1 cellular context compared by ENCODE assay signal in genomic region chr6:3749991-3750323, GRCh38.
TF ChIP-seq lines count a peak whose summit lies in the region.

No MANE protein-coding gene starts in this region.

TF ChIP-seq in HepG2, 621 proteins besides CTCF, POLR2A, EP300 and RAD21 (continued from another document and continues in another):
- TF ChIP-seq BCL3 (CRISPR knock-in tag; IDR thresholded peaks at IDR 0.05) (no peak), MLX (CRISPR knock-in tag; IDR thresholded peaks at IDR 0.05) (no peak), KDM5A (IDR thresholded peaks at IDR 0.05; ENCODE audit: borderline replicate concordance, low read length) (no peak), CHD2 (IDR thresholded peaks at IDR 0.05; ENCODE audit: low read depth, low read length) (no peak), MBNL3 (CRISPR knock-in tag; conservative IDR thresholded peaks at IDR 0.05) (no peak), ARHGAP35 (CRISPR knock-in tag; IDR thresholded peaks at IDR 0.05; ENCODE audit: borderline replicate concordance) (no peak), ZNF766 (CRISPR knock-in tag; IDR thresholded peaks at IDR 0.05; ENCODE audit: borderline replicate concordance) (no peak), ZNF557 (CRISPR knock-in tag; IDR thresholded peaks at IDR 0.05) (no peak), PAX8 (CRISPR knock-in tag; IDR thresholded peaks at IDR 0.05; ENCODE audit: borderline replicate concordance) (no peak), THAP7 (CRISPR knock-in tag; IDR thresholded peaks at IDR 0.05) (0 out of 2 replicates have a peak, but pooled peaks have one; percentile 5), ZNF660 (CRISPR knock-in tag; IDR thresholded peaks at IDR 0.05; ENCODE audit: borderline replicate concordance, low read depth) (no peak), ATF7-NPFF (CRISPR knock-in tag; IDR thresholded peaks at IDR 0.05; ENCODE audit: low read depth) (no peak), MED1 (CRISPR knock-in tag; IDR thresholded peaks at IDR 0.05) (no peak), RELA (CRISPR knock-in tag; IDR thresholded peaks at IDR 0.05) (no peak), ZNF564 (CRISPR knock-in tag; IDR thresholded peaks at IDR 0.05) (no peak), HIC2 (CRISPR knock-in tag; IDR thresholded peaks at IDR 0.05; ENCODE audit: low read depth) (no peak), ZNF276 (CRISPR knock-in tag; IDR thresholded peaks at IDR 0.05; ENCODE audit: low read depth) (no peak), ZNF768 (CRISPR knock-in tag; IDR thresholded peaks at IDR 0.05) (no peak), ZNF18 (CRISPR knock-in tag; IDR thresholded peaks at IDR 0.05; ENCODE audit: insufficient replicate concordance) (no peak), DNMT1 (CRISPR knock-in tag; IDR thresholded peaks at IDR 0.05) (no peak), ZNF572 (CRISPR knock-in tag; IDR thresholded peaks at IDR 0.05) (no peak), SP5 (CRISPR knock-in tag; IDR thresholded peaks at IDR 0.05; ENCODE audit: borderline replicate concordance, low read depth) (no peak), ZNF704 (CRISPR knock-in tag; IDR thresholded peaks at IDR 0.05; ENCODE audit: borderline replicate concordance) (no peak), ZNF138 (CRISPR knock-in tag; IDR thresholded peaks at IDR 0.05; ENCODE audit: low read depth) (no peak), HMG20A (CRISPR knock-in tag; IDR thresholded peaks at IDR 0.05; ENCODE audit: borderline replicate concordance) (no peak), BCL6 (CRISPR knock-in tag; IDR thresholded peaks at IDR 0.05) (no peak), SUZ12 (IDR thresholded peaks at IDR 0.05; ENCODE audit: low read depth, low read length) (no peak), ZNF354B (CRISPR knock-in tag; IDR thresholded peaks at IDR 0.05) (no peak), ZNF513 (CRISPR knock-in tag; conservative IDR thresholded peaks at IDR 0.05) (no peak), KIAA2018 (CRISPR knock-in tag; IDR thresholded peaks at IDR 0.05; ENCODE audit: borderline replicate concordance) (no peak), SNAPC5 (CRISPR knock-in tag; IDR thresholded peaks at IDR 0.05; ENCODE audit: borderline replicate concordance) (no peak), KLF15 (CRISPR knock-in tag; IDR thresholded peaks at IDR 0.05; ENCODE audit: borderline replicate concordance) (no peak), GATAD1 (CRISPR knock-in tag; IDR thresholded peaks at IDR 0.05) (no peak), DMAP1 (CRISPR knock-in tag; IDR thresholded peaks at IDR 0.05) (0 out of 2 replicates have a peak, but pooled peaks have one; percentile 9), REPIN1 (CRISPR knock-in tag; IDR thresholded peaks at IDR 0.05; ENCODE audit: borderline replicate concordance, low read depth) (no peak), ZNF761 (CRISPR knock-in tag; conservative IDR thresholded peaks at IDR 0.05) (no peak), TBL1XR1 (IDR thresholded peaks at IDR 0.05; ENCODE audit: borderline replicate concordance, low read length, partially characterized antibody) (no peak), MTA1 (CRISPR knock-in tag; IDR thresholded peaks at IDR 0.05; ENCODE audit: borderline replicate concordance) (no peak), ZNF207 (IDR thresholded peaks at IDR 0.05; ENCODE audit: borderline replicate concordance) (no peak), PBX3 (CRISPR knock-in tag; IDR thresholded peaks at IDR 0.05; ENCODE audit: borderline replicate concordance) (no peak), ZNF782 (CRISPR knock-in tag; IDR thresholded peaks at IDR 0.05; ENCODE audit: borderline replicate concordance) (no peak), ZNF496 (CRISPR knock-in tag; IDR thresholded peaks at IDR 0.05; ENCODE audit: insufficient replicate concordance) (no peak), SMARCC2 (IDR thresholded peaks at IDR 0.05) (no peak), ZSCAN30 (CRISPR knock-in tag; IDR thresholded peaks at IDR 0.05) (no peak)
